9 cellular contexts compared by ENCODE assay signal in the genomic region with DNA sequence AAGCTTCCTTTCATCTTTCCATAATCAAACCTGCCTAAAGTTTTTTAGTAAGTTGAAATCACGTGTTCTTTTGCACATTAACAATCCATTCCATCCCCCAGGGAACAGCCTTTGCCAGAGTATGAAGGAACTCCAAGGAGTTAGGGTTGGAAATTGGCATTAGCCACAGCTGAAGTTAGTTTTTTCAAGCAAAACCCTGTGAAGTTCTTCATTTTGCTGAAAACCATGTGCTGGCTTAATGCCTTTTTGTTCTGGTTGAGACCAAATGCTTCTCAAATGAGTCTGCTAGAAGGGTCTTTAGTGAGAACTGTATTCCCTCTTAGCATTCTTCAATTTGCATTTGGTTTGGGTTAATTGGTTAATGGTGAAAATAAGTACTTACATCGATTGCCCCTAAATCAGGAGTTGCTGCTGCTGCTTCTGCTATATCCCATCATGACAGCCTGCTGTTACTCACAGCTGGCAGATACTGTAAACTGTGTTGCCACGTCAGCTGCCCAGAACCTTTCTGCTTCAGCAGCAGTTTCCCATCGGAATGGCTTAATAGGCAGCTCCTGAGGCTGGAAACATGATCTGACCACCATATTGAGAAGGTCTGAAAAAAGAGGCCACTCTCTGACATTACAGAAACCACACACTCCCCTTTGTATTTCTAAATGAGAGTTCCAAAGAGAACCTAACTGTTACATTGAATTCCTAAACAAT. TPM values are rescaled to one million over a fixed set of nuclear protein-coding genes. Genes with fewer than 3 reads are reported as not detected.
DNase-seq lines count a peak whose midpoint lies in the region; ATAC-seq lines count a peak whose summit lies in the region.
"Had no signal": no experiment of that assay in that cellular context is flagged by ENCODE, and none has a peak within 500 bp of the region (broad histone marks: within the 10 kb centered on the region; RNA-seq: fewer than 3 reads in every experiment).

No MANE protein-coding gene starts in this region.

- no peak for ATAC-seq in activated CD4-positive, CD25-positive, alpha-beta regulatory T cell treated with anti-CD3 and anti-CD28 coated beads, Interleukin-2, amount 50 U/mL, for 24 hours
- ATAC-seq in GM19397 (IDR thresholded peaks at IDR 0.05; ENCODE audit: unreplicated experiment) = no peak

- no peaks in the 10 kb centered on the region for H3K9me3 Mint-ChIP-seq in activated T-helper 2 cell treated with anti-CD3 and anti-CD28 coated beads, Interferon-gamma antibody, Interleukin-2, Interleukin-4, amounts not matched to agents 10 μg/mL and 5 μg/mL and 100 μg/mL, durations not matched to agents 14 hours and 24 hours and 36 hours

- H3K27ac ChIP-seq in skin epidermis = peak overlapping the region in 18 of 21 experiments; percentile 2 to 73 (median 44)

- H3K27ac Mint-ChIP-seq in activated T-helper 2 cell treated with anti-CD3 and anti-CD28 coated beads, Interferon-gamma antibody, Interleukin-2, Interleukin-4, amounts not matched to agents 10 μg/mL and 5 μg/mL and 100 μg/mL, durations not matched to agents 14 hours and 24 hours and 36 hours = no peak overlapping the region

- peak overlapping the region in 3 of 7 experiments; percentile 5 to 18 (median 5) for H3K4me3 ChIP-seq in skin epidermis

- H3K36me3 Mint-ChIP-seq in activated T-helper 2 cell treated with anti-CD3 and anti-CD28 coated beads, Interferon-gamma antibody, Interleukin-2, Interleukin-4, amounts not matched to agents 10 μg/mL and 5 μg/mL and 100 μg/mL, durations not matched to agents 14 hours and 24 hours and 36 hours (ENCODE audit: low read depth) = no peaks in the 10 kb centered on the region

- H3K4me1 Mint-ChIP-seq in activated T-helper 2 cell treated with anti-CD3 and anti-CD28 coated beads, Interferon-gamma antibody, Interleukin-2, Interleukin-4, amounts not matched to agents 10 μg/mL and 5 μg/mL and 100 μg/mL, durations not matched to agents 14 hours and 24 hours and 36 hours (ENCODE audit: low read depth) = no peaks in the 10 kb centered on the region

- intact Hi-C loops in activated T-helper 2 cell treated with anti-CD3 and anti-CD28 coated beads, Interferon-gamma antibody, Interleukin-2, Interleukin-4, amounts not matched to agents 10 μg/mL and 5 μg/mL and 100 μg/mL, durations not matched to agents 14 hours and 24 hours and 36 hours (cut with micrococcal nuclease) = no loop called here

- DNase-seq in LHCN-M2 (ENCODE audit: low read depth) = peak; percentile 97
- DNase-seq in amniotic epithelial cell (ENCODE audit: low read depth) = peak; percentile 94
- peak; percentile 69 for DNase-seq in hepatic stellate cell (ENCODE audit: low spot score)
- no peak for DNase-seq in NCI-H345 (lab: John Stamatoyannopoulos, UW)
- no peak for DNase-seq in activated T-helper 2 cell treated with anti-CD3 and anti-CD28 coated beads, Interferon-gamma antibody, Interleukin-2, Interleukin-4, amounts not matched to agents 10 μg/mL and 5 μg/mL and 100 μg/mL, durations not matched to agents 14 hours and 24 hours and 36 hours (ENCODE audit: low spot score)

- H3K27me3 Mint-ChIP-seq in activated T-helper 2 cell treated with anti-CD3 and anti-CD28 coated beads, Interferon-gamma antibody, Interleukin-2, Interleukin-4, amounts not matched to agents 10 μg/mL and 5 μg/mL and 100 μg/mL, durations not matched to agents 14 hours and 24 hours and 36 hours (ENCODE audit: low read depth) = no peaks in the 10 kb centered on the region

- H3K4me3 Mint-ChIP-seq in activated T-helper 2 cell treated with anti-CD3 and anti-CD28 coated beads, Interferon-gamma antibody, Interleukin-2, Interleukin-4, amounts not matched to agents 10 μg/mL and 5 μg/mL and 100 μg/mL, durations not matched to agents 14 hours and 24 hours and 36 hours (ENCODE audit: low read depth) = no peak overlapping the region

RNA-seq across cellular contexts. Expression of a gene that starts 14.1 kb away (rescaled TPM):
- 10.8 and 12.5 TPM in 2 replicates for total RNA-seq in LHCN-M2 (2014; rRNA removed)
- polyA plus RNA-seq in LHCN-M2 (2012) = 3.5 TPM
- not detected in 2 replicates for total RNA-seq in activated T-helper 2 cell treated with anti-CD3 and anti-CD28 coated beads, Interferon-gamma antibody, Interleukin-2, Interleukin-4, amounts not matched to agents 10 μg/mL and 5 μg/mL and 100 μg/mL, durations not matched to agents 14 hours and 24 hours and 36 hours
- total RNA-seq: mononuclear cell had no signal

Comparison
In these comparisons a context has a peak if more than half of its experiments do, and no peak if none do; other contexts are left out.
1. DNase-seq: peak in LHCN-M2 (single experiment), amniotic epithelial cell (single experiment) and hepatic stellate cell (single experiment); none in NCI-H345 (single experiment) and activated T-helper 2 cell treated with anti-CD3 and anti-CD28 coated beads, Interferon-gamma antibody, Interleukin-2, Interleukin-4, amounts not matched to agents 10 μg/mL and 5 μg/mL and 100 μg/mL, durations not matched to agents 14 hours and 24 hours and 36 hours (single experiment).
2. RNA of a gene that starts 14.1 kb away (total RNA-seq): 10.8 to 12.5 TPM in LHCN-M2; not detected in activated T-helper 2 cell treated with anti-CD3 and anti-CD28 coated beads, Interferon-gamma antibody, Interleukin-2, Interleukin-4, amounts not matched to agents 10 μg/mL and 5 μg/mL and 100 μg/mL, durations not matched to agents 14 hours and 24 hours and 36 hours; every median in the first group is over 10 times any median in the second.